ENCODE assay signal across 32 cellular contexts in the genomic region with DNA sequence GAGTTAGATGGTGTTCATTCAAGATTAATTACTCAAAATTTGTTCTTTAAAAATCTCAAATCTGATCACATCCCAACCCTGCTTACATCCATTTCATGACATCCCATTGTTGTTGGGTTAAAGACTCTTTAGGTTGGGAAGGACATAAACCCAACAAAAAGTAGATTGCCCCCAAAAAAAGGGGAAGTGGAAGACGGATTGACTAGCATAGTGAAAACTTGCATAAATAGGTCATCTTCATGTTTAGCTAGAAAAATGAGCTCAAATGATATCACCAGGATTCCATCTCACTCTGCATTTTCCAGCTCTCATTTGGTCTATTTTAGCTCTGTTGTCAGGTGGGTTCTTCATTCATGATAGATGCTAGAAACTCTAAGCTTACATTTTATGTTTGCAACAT. TPM values are rescaled to one million over a fixed set of nuclear protein-coding genes. Genes with fewer than 3 reads are reported as not detected.
A peak's percentile ranks its signal among the peaks of the same experiment; 100 is the strongest.
DNase-seq lines count a peak whose midpoint lies in the region; ATAC-seq, FAIRE-seq and TF ChIP-seq lines count a peak whose summit lies in the region.
"Had no signal": no experiment of that assay in that cellular context is flagged by ENCODE, and none has a peak within 500 bp of the region (broad histone marks: within the 10 kb centered on the region; RNA-seq: fewer than 3 reads in every experiment).

No MANE protein-coding gene starts in this region.

- peak; percentile 20 for DNase-seq in GM13976 (ENCODE audit: low spot score)
- DNase-seq in activated T-cell treated with anti-CD3 and anti-CD28 coated beads for 4 hours = no peak
- no peak for DNase-seq in adrenal gland
- DNase-seq in cortex of kidney (lab: John Stamatoyannopoulos, UW) = no peak
- DNase-seq in urothelium cell line (ENCODE audit: low spot score) = no peak
- DNase-seq: activated B cell treated with CpG ODN at 0.5 μM for 24 hours; activated CD4-positive, alpha-beta memory T cell treated with anti-CD3 and anti-CD28 coated beads for 36 hours; activated CD8-positive, alpha-beta memory T cell treated with anti-CD3 and anti-CD28 coated beads, Interleukin-2, amount 50 U/mL, for 48 hours; activated effector memory CD4-positive, alpha-beta T cell treated with anti-CD3 and anti-CD28 coated beads, Interleukin-2, amount 50 U/mL, for 16 hours; activated naive CD8-positive, alpha-beta T cell treated with anti-CD3 and anti-CD28 coated beads, Interleukin-2, amount 50 U/mL, for 24 hours; COR-L47; GDM1; HCEC 1CT; heart left ventricle; KG1; kidney glomerular epithelial cell; NCI-H1048; NCI-H187; NCI-H69; right cardiac atrium; spleen; stimulated activated CD4-positive, alpha-beta T cell treated with anti-CD3 and anti-CD28 coated beads, Interleukin-2, amount 100 ng/mL, for 48 hours; stimulated activated naive B cell treated with anti-CD40 and anti-IgM and Interleukin-4, amounts not matched to agents 10 μg/mL and 1 μg/mL and 100 μg/mL, for 72 hours; SW 1271; T1000 had no signal

- peaks cover 10% of the 10 kb centered on the region for H3K4me1 ChIP-seq in OCI-LY3 (ENCODE audit: low read length)
- H3K4me1 ChIP-seq in adrenal gland (replicated peaks in 1 of 2) = peaks cover 0 to 4% of the 10 kb centered on the region in 2 donors
- H3K4me1 ChIP-seq: BLaER1, parathyroid adenoma, vagina had no signal

- no peaks in the 10 kb centered on the region for H4K20me1 ChIP-seq in OCI-LY3 (ENCODE audit: insufficient read depth, low read length)
- H4K20me1 ChIP-seq: BLaER1 had no signal

- 38 to 66% (median 42%) methylated on average over 1 of the region's 1 CpG for WGBS in adrenal gland, 4 donors

- no peaks in the 10 kb centered on the region for H3K36me3 ChIP-seq in OCI-LY3 (replicated peaks; ENCODE audit: low read depth, low read length)
- no peaks in the 10 kb centered on the region for H3K36me3 ChIP-seq in adrenal gland (replicated peaks in 1 of 2)
- H3K36me3 ChIP-seq: BLaER1, heart left ventricle, spleen, vagina had no signal

- H3K9me3 ChIP-seq in OCI-LY3 (ENCODE audit: insufficient read depth, low read length) (no peaks in the 10 kb centered on the region), adrenal gland (replicated peaks in 1 of 3) (no peaks in the 10 kb centered on the region)
- H3K9me3 ChIP-seq: BLaER1, heart left ventricle, spleen, vagina had no signal

- TF ChIP-seq CTCF in GM13976 (IDR thresholded peaks at IDR 0.05; ENCODE audit: borderline replicate concordance, control extremely low read depth, extremely low read depth, insufficient read depth, missing control alignments) (no peak), OCI-LY3 (IDR thresholded peaks at IDR 0.05; ENCODE audit: low read depth, low read length) (no peak), adrenal gland (IDR thresholded peaks at IDR 0.05) (no peak)

- no peak for TF ChIP-seq POLR2A in adrenal gland (IDR thresholded peaks at IDR 0.05)

- H3K79me2 ChIP-seq in OCI-LY3 (ENCODE audit: low read length) = no peaks in the 10 kb centered on the region
- H3K79me2 ChIP-seq: parathyroid adenoma had no signal

- H3K4me2 ChIP-seq in OCI-LY3 (ENCODE audit: low read length) = peak overlapping the region; percentile 15
- H3K4me2 ChIP-seq: BLaER1 had no signal

- ATAC-seq in GM19395 (IDR thresholded peaks at IDR 0.05; ENCODE audit: unreplicated experiment) = peak; percentile 67
- ATAC-seq in HG03442 (IDR thresholded peaks at IDR 0.05; ENCODE audit: unreplicated experiment) = peak; percentile 43
- ATAC-seq: activated naive CD8-positive, alpha-beta T cell treated with anti-CD3 and anti-CD28 coated beads, Interleukin-2, amount 50 U/mL, for 24 hours; heart left ventricle; right cardiac atrium; stimulated activated naive B cell treated with anti-CD40 and anti-IgM and Interleukin-4, amounts not matched to agents 10 μg/mL and 1 μg/mL and 100 μg/mL, for 72 hours had no signal

- no peak for FAIRE-seq in urothelium cell line (lab: Jason Lieb, UNC)

- H3K4me3 ChIP-seq in OCI-LY3 (ENCODE audit: low read length) (no peak overlapping the region), adrenal gland (no peak overlapping the region)
- H3K4me3 ChIP-seq: BLaER1, heart left ventricle, lung, spleen, vagina had no signal

- intact Hi-C loops in adrenal gland (cut with DNase I) = no loop called here

- H3K27me3 ChIP-seq in OCI-LY3 (ENCODE audit: low read depth, low read length) = no peaks in the 10 kb centered on the region
- no peaks in the 10 kb centered on the region for H3K27me3 ChIP-seq in adrenal gland
- H3K27me3 ChIP-seq: BLaER1, heart left ventricle, spleen, vagina had no signal

- in situ Hi-C loops in GM13976 (cut with MboI; ENCODE audit: low sequenced_read_pairs, unreplicated experiment) = loop anchor here (25.0 kb wide), 1 partner anchor 334 kb away; the partner anchor contains the start of gene PPA2

- no peak overlapping the region for H2AFZ ChIP-seq in OCI-LY3 (ENCODE audit: low read depth, low read length)
- H2AFZ ChIP-seq: parathyroid adenoma had no signal

- H3K9ac ChIP-seq in OCI-LY3 (ENCODE audit: low read length) = no peak overlapping the region
- H3K9ac ChIP-seq: BLaER1, parathyroid adenoma had no signal

- no peak overlapping the region for H3K27ac ChIP-seq in OCI-LY3 (ENCODE audit: low read length)
- no peak overlapping the region for H3K27ac ChIP-seq in adrenal gland
- H3K27ac ChIP-seq: BLaER1, heart left ventricle, parathyroid adenoma, spleen, vagina had no signal

RNA-seq across cellular contexts. Expression of gene TET2, which starts 18.5 kb away (rescaled TPM):
- 10 to 100 TPM in 6 of 8 donors, 1 to 10 TPM in 2; 7.7 to 26.1 (median 16.6) TPM for total RNA-seq in adrenal gland
- 1 to 10 TPM; 3.7 to 6.1 (median 6.0) TPM for polyA plus RNA-seq in adrenal gland
